ENCODE assay signal across 21 cellular contexts in the genomic region with DNA sequence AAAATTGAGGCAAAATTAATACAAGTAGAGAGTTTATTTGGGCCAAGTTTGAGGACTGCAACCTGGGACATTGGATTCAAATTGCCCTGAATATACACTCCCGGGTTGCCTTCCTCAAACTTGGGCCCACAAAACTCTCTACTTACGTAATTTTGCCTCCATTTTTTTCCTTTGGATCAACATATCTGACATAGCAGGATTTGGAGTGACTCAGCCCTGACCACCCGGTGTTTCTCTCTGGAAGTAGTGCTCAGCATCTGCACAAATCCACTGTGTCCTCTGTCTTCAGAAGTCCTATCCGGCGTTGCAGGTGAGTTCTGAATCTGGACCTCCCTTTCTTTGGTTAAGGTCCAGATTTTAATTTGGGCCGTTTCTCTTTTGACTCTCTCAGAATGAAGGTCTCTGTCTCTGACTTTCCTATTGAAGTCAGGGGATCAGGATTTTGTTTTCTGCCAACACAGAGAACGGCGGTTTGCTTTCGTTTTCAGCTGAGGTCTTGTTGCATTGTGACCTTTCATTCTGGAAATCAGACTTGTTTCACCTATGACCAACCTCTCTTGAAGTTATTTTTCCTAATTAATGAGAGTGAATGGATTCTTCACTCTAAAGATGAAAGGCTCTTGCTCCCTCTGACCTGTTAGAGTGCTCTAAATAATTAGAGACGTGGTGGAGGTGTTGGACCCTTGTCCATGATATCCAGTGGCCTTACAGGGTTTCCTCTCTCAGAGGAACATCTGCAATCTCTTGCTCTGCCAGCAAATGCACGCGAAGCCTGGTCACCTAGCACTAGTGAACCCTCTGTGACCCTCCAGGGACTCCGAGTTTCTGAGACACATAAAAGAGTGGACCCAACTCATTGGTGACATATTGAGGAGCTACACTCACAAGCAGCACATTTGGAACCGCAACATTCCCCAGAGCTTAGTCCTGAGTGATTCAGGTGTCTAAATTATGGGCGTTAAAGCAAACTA. TPM values are rescaled to one million over a fixed set of nuclear protein-coding genes. Genes with fewer than 3 reads are reported as not detected.
A peak's percentile ranks its signal among the peaks of the same experiment; 100 is the strongest.
DNase-seq lines count a peak whose midpoint lies in the region; ATAC-seq, FAIRE-seq and TF ChIP-seq lines count a peak whose summit lies in the region.
"Had no signal": no experiment of that assay in that cellular context is flagged by ENCODE, and none has a peak within 500 bp of the region (broad histone marks: within the 10 kb centered on the region; RNA-seq: fewer than 3 reads in every experiment).

No MANE protein-coding gene starts in this region.

- in situ Hi-C loops in Panc1 (cut with HindIII; ENCODE audit: low pct_unique_long_range_greater_than_20kb, low sequenced_read_pairs): no loop called here

- DNase-seq in SHP77 treated with DMSO at 0.1 percent for 48 hours (lab: John Stamatoyannopoulos, UW) (peak; percentile 12), SHP77 (lab: John Stamatoyannopoulos, UW) (no peak), Panc1 (ENCODE audit: low read depth, low spot score) (no peak), fibroblast of mammary gland (ENCODE audit: low read depth) (peak; percentile 26), urothelium cell line (ENCODE audit: low spot score) (peak; percentile 63), kidney (no peak), aorta (no peak)
- DNase-seq: anterior cingulate cortex, heart left ventricle, kidney glomerular epithelial cell, NCI-H1092 treated with DMSO at 0.1 percent for 48 hours, SJCRH30 had no signal

- H3K4me1 ChIP-seq in Panc1 (ENCODE audit: control insufficient read depth, insufficient read depth, low read length): no peaks in the 10 kb centered on the region
- H3K4me1 ChIP-seq in kidney (ENCODE audit: control insufficient read depth in 1 of 2, insufficient read depth in 1 of 2, low read depth in 1 of 2, low read length in 2 of 2): no peaks in the 10 kb centered on the region
- no peaks in the 10 kb centered on the region for H3K4me1 ChIP-seq in aorta (ENCODE audit: control insufficient read depth in 1 of 2, insufficient read depth in 2 of 2, low read length in 2 of 2)
- H3K4me1 ChIP-seq: heart left ventricle, parathyroid adenoma, SJCRH30 had no signal

- no peaks in the 10 kb centered on the region for H3K9me3 ChIP-seq in Panc1 (ENCODE audit: control insufficient read depth, insufficient read depth, low read depth, low read length)
- no peaks in the 10 kb centered on the region for H3K9me3 ChIP-seq in kidney (ENCODE audit: control insufficient read depth in 1 of 2, low read length in 2 of 2)
- no peaks in the 10 kb centered on the region for H3K9me3 ChIP-seq in aorta (ENCODE audit: control insufficient read depth, low read length)
- H3K9me3 ChIP-seq: heart left ventricle, SJCRH30 had no signal

- WGBS in aorta, 2 donors: 82 to 83% methylated on average over 15 of the region's 15 CpGs

- intact Hi-C loops in Panc1 (cut with micrococcal nuclease; ENCODE audit: unreplicated experiment) (no loop called here), kidney (cut with DNase I) (no loop called here), aorta (cut with DNase I) (no loop called here)

- ATAC-seq in Panc1 (no peak), aorta (ENCODE audit: low FRiP score) (no peak), HG02759 (IDR thresholded peaks at IDR 0.05; ENCODE audit: unreplicated experiment) (no peak)
- ATAC-seq: heart left ventricle had no signal

- POLR2A ChIA-PET in Panc1 (lab: Charles Lee): interaction anchor here (0.7 kb wide), 1 partner anchor 49 kb away, joined by 3 read pairs; the partner anchor contains the start of genes ATRAID and SLC5A6

- FAIRE-seq in urothelium cell line (lab: Jason Lieb, UNC): no peak
- FAIRE-seq in kidney (lab: Jason Lieb, UNC): no peak
- FAIRE-seq: GM19239, TTC549 had no signal

- H3K9ac ChIP-seq in kidney (ENCODE audit: low read length in 2 of 2): no peak overlapping the region
- H3K9ac ChIP-seq: parathyroid adenoma had no signal

- H3K36me3 ChIP-seq in Panc1 (ENCODE audit: control insufficient read depth, insufficient read depth, low read length) (no peaks in the 10 kb centered on the region), kidney (ENCODE audit: control insufficient read depth in 1 of 2, insufficient read depth in 2 of 2, low read length in 2 of 2) (no peaks in the 10 kb centered on the region), aorta (ENCODE audit: control insufficient read depth in 1 of 2, insufficient read depth in 2 of 2, low read length in 1 of 2) (no peaks in the 10 kb centered on the region)
- H3K36me3 ChIP-seq: heart left ventricle, SJCRH30 had no signal

- H3K27ac ChIP-seq in Panc1 (ENCODE audit: low read length) (peak overlapping the region; percentile 61), kidney (ENCODE audit: low read depth in 2 of 2, low read length in 2 of 2) (no peak overlapping the region), aorta (ENCODE audit: low read depth in 1 of 2, low read length in 2 of 2) (no peak overlapping the region)
- H3K27ac ChIP-seq: 22Rv1, coronary artery, epithelial cell of prostate, heart left ventricle, parathyroid adenoma, SJCRH30 had no signal

- CTCF ChIA-PET in Panc1 (lab: Charles Lee): interaction anchor here (0.7 kb wide), 1 partner anchor 63 kb away, joined by 3 read pairs; no protein-coding TSS in a partner anchor

- no peak for TF ChIP-seq CTCF in Panc1 (IDR thresholded peaks at IDR 0.05)
- TF ChIP-seq CTCF in fibroblast of mammary gland (conservative IDR thresholded peaks at IDR 0.05; ENCODE audit: control insufficient read depth, insufficient read depth, low read depth, low read length): no peak
- TF ChIP-seq CTCF in kidney (IDR thresholded peaks at IDR 0.05; ENCODE audit: borderline replicate concordance, extremely low read depth, insufficient read depth): no peak

- peak overlapping the region; percentile 21 to 43; a peak in 3 of 4 replicates for H3K4me3 ChIP-seq in Panc1 (ENCODE audit: low read depth in 2 of 2, low read length in 2 of 2)
- H3K4me3 ChIP-seq in fibroblast of mammary gland (ENCODE audit: control insufficient read depth, low read depth, low read length): no peak overlapping the region
- H3K4me3 ChIP-seq in kidney (ENCODE audit: low read length in 2 of 2): no peak overlapping the region
- no peak overlapping the region for H3K4me3 ChIP-seq in aorta (ENCODE audit: low read length in 2 of 2)
- H3K4me3 ChIP-seq: coronary artery, heart left ventricle, SJCRH30 had no signal

- H3K27me3 ChIP-seq in Panc1 (ENCODE audit: control insufficient read depth, insufficient read depth, low read length): no peaks in the 10 kb centered on the region
- no peaks in the 10 kb centered on the region for H3K27me3 ChIP-seq in aorta (ENCODE audit: control insufficient read depth in 1 of 2, insufficient read depth in 2 of 2, low read length in 1 of 2)

- BruUV-seq in Panc1 (replicated peaks; lab: Mats Ljungman, UMichigan): no TSS peak

RNA-seq across cellular contexts. Expression of gene TCF23, which starts 13.6 kb away (rescaled TPM):
- total RNA-seq in Panc1 (2021; ENCODE audit: unreplicated experiment) (0.03 TPM), kidney (0.38 TPM), aorta (1 to 10 TPM in 1 of 2 donors, under 1 TPM in 1; 0.39 to 1.1 TPM)
- polyA plus RNA-seq in Panc1 (2012; ENCODE audit: insufficient read length): 0.05 TPM
- polyA plus RNA-seq in kidney (ENCODE audit: insufficient read depth, low read depth, low replicate concordance) (not detected), aorta (not detected)
- total RNA-seq: activated T-helper 2 cell treated with anti-CD3 and anti-CD28 coated beads, Interferon-gamma antibody, Interleukin-2, Interleukin-4, amounts not matched to agents 10 μg/mL and 5 μg/mL and 100 μg/mL, durations not matched to agents 14 hours and 24 hours and 36 hours; mononuclear cell; SJCRH30 had no signal

RNA-seq across cellular contexts. Expression of gene PRR30, which starts 23.2 kb away (rescaled TPM):
- total RNA-seq in Panc1 (2021; ENCODE audit: unreplicated experiment) (not detected), kidney (not detected), aorta (not detected)
- polyA plus RNA-seq in Panc1 (2012; ENCODE audit: insufficient read length): not detected
- polyA plus RNA-seq in kidney (ENCODE audit: insufficient read depth, low read depth, low replicate concordance) (not detected), aorta (not detected)
- total RNA-seq: activated T-helper 2 cell treated with anti-CD3 and anti-CD28 coated beads, Interferon-gamma antibody, Interleukin-2, Interleukin-4, amounts not matched to agents 10 μg/mL and 5 μg/mL and 100 μg/mL, durations not matched to agents 14 hours and 24 hours and 36 hours; heart left ventricle; mononuclear cell; SJCRH30 had no signal
- polyA plus RNA-seq: heart left ventricle had no signal

RNA-seq across cellular contexts. Expression of gene PREB, which starts 28.0 kb away (rescaled TPM):
- total RNA-seq in Panc1 (2021; ENCODE audit: unreplicated experiment): 60.9 TPM
- polyA plus RNA-seq in Panc1 (2012; ENCODE audit: insufficient read length): 56.9 TPM
- 46.1 TPM for total RNA-seq in kidney
- polyA plus RNA-seq in kidney (ENCODE audit: insufficient read depth, low read depth, low replicate concordance): 66.7 TPM
- 10 to 100 TPM; 42.1 to 48.1 TPM for total RNA-seq in aorta
- polyA plus RNA-seq in aorta: 10 to 100 TPM; 24.9 to 46.3 TPM

RNA-seq across cellular contexts. Expression of gene ABHD1, which starts 38.8 kb away (rescaled TPM):
- total RNA-seq in Panc1 (2021; ENCODE audit: unreplicated experiment) (0.46 TPM), kidney (0.69 TPM), aorta (under 1 TPM in 1 of 2 donors, not detected in 1; 0.90 TPM)
- polyA plus RNA-seq in Panc1 (2012; ENCODE audit: insufficient read length): 1.5 TPM
- polyA plus RNA-seq in kidney (ENCODE audit: insufficient read depth, low read depth, low replicate concordance) (2.9 TPM), aorta (under 1 TPM in 1 of 2 donors, not detected in 1; 0.08 TPM)
- total RNA-seq: SJCRH30 had no signal

RNA-seq across cellular contexts. Expression of gene CGREF1, which starts 43.5 kb away (rescaled TPM):
- 10.1 TPM for total RNA-seq in Panc1 (2021; ENCODE audit: unreplicated experiment)
- 16.8 TPM for polyA plus RNA-seq in Panc1 (2012; ENCODE audit: insufficient read length)
- total RNA-seq in kidney: 3.7 TPM
- 3.8 TPM for polyA plus RNA-seq in kidney (ENCODE audit: insufficient read depth, low read depth, low replicate concordance)
- 1 to 10 TPM; 8.1 to 8.6 TPM for total RNA-seq in aorta
- 1 to 10 TPM; 5.8 to 6.9 TPM for polyA plus RNA-seq in aorta
- total RNA-seq: SJCRH30 had no signal

Comparison
In these comparisons a context has a peak if more than half of its experiments do, and no peak if none do; other contexts are left out.
1. DNase-seq: peak in SHP77 treated with DMSO at 0.1 percent for 48 hours (single experiment), fibroblast of mammary gland (single experiment) and urothelium cell line (single experiment); none in SHP77 (0 of 2), Panc1 (single experiment), kidney (single experiment) and aorta (0 of 2).
2. H3K4me3 ChIP-seq: peak in Panc1 (2 of 2); none in fibroblast of mammary gland (single experiment), kidney (0 of 2) and aorta (0 of 2).